ENCODE assay signal across 1 cellular context in genomic region chr15:99251436-99251821, GRCh38.
TF ChIP-seq lines count a peak whose summit lies in the region.

Gene LRRC28, plus strand, starts transcription at chr15:99251481. Its CDS starts 4,477 bp downstream, at chr15:99255958.

TF ChIP-seq in HEK293, 187 proteins besides CTCF, POLR2A, EP300 and RAD21 (continued from another document):
- no peak; the same call in 1 of the 2 replicates for TF ChIP-seq ZEB2 (tag by site-specific recombination; IDR thresholded peaks at IDR 0.05)
- no peak for TF ChIP-seq ZNF174 (tag by site-specific recombination; IDR thresholded peaks at IDR 0.05)
- peak; percentile 69 for TF ChIP-seq ZIC2 (tag by site-specific recombination; IDR thresholded peaks at IDR 0.05)
- no peak for TF ChIP-seq ZNF280D (tag by site-specific recombination; IDR thresholded peaks at IDR 0.05)
- TF ChIP-seq EGR2 (tag by site-specific recombination; IDR thresholded peaks at IDR 0.05; ENCODE audit: low read depth), result no peak
- no peak for TF ChIP-seq ZNF266 (tag by site-specific recombination; IDR thresholded peaks at IDR 0.05; ENCODE audit: low read depth)
- TF ChIP-seq SCRT2 (tag by site-specific recombination; IDR thresholded peaks at IDR 0.05), result no peak
- no peak for TF ChIP-seq ZNF707 (tag by site-specific recombination; IDR thresholded peaks at IDR 0.05)
- no peak for TF ChIP-seq ZSCAN18 (tag by site-specific recombination; IDR thresholded peaks at IDR 0.05)
- no peak; the same call in 1 of the 2 replicates for TF ChIP-seq IKZF3 (tag by site-specific recombination; IDR thresholded peaks at IDR 0.05)
- TF ChIP-seq, protein P1, sequence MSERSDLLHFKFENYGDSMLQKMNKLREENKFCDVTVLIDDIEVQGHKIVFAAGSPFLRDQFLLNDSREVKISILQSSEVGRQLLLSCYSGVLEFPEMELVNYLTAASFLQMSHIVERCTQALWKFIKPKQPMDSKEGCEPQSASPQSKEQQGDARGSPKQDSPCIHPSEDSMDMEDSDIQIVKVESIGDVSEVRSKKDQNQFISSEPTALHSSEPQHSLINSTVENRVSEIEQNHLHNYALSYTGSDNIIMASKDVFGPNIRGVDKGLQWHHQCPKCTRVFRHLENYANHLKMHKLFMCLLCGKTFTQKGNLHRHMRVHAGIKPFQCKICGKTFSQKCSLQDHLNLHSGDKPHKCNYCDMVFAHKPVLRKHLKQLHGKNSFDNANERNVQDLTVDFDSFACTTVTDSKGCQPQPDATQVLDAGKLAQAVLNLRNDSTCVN (tag by site-specific recombination; optimal IDR thresholded peaks at IDR 0.05), result peak; percentile 34
- TF ChIP-seq ZNF394 (tag by site-specific recombination; IDR thresholded peaks at IDR 0.05; ENCODE audit: borderline replicate concordance), result no peak
- 0 out of 2 replicates have a peak, but pooled peaks have one; percentile 16 for TF ChIP-seq ZNF324 (tag by site-specific recombination; IDR thresholded peaks at IDR 0.05)
- peak; percentile 62; the same call in 1 of the 2 replicates for TF ChIP-seq ZNF335 (tag by site-specific recombination; conservative IDR thresholded peaks at IDR 0.05)
- TF ChIP-seq ZNF837 (tag by site-specific recombination; IDR thresholded peaks at IDR 0.05), result no peak
- TF ChIP-seq ZNF580 (tag by site-specific recombination; IDR thresholded peaks at IDR 0.05), result 0 out of 2 replicates have a peak, but pooled peaks have one; percentile 4
- TF ChIP-seq, protein P2, sequence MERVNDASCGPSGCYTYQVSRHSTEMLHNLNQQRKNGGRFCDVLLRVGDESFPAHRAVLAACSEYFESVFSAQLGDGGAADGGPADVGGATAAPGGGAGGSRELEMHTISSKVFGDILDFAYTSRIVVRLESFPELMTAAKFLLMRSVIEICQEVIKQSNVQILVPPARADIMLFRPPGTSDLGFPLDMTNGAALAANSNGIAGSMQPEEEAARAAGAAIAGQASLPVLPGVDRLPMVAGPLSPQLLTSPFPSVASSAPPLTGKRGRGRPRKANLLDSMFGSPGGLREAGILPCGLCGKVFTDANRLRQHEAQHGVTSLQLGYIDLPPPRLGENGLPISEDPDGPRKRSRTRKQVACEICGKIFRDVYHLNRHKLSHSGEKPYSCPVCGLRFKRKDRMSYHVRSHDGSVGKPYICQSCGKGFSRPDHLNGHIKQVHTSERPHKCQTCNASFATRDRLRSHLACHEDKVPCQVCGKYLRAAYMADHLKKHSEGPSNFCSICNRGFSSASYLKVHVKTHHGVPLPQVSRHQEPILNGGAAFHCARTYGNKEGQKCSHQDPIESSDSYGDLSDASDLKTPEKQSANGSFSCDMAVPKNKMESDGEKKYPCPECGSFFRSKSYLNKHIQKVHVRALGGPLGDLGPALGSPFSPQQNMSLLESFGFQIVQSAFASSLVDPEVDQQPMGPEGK (tag by site-specific recombination; IDR thresholded peaks at IDR 0.05), result peak; percentile 80
- no peak for TF ChIP-seq ZNF530 (tag by site-specific recombination; IDR thresholded peaks at IDR 0.05; ENCODE audit: low read depth)
- TF ChIP-seq ZNF660 (tag by site-specific recombination; IDR thresholded peaks at IDR 0.05), result peak; percentile 73
- peak; percentile 55; the same call in 1 of the 2 replicates for TF ChIP-seq ZFP37 (tag by site-specific recombination; IDR thresholded peaks at IDR 0.05)
- TF ChIP-seq KLF8 (tag by site-specific recombination; IDR thresholded peaks at IDR 0.05), result peak; percentile 59; the same call in 1 of the 2 replicates
- peak; percentile 54; the same call in 1 of the 2 replicates for TF ChIP-seq GLIS1 (tag by site-specific recombination; IDR thresholded peaks at IDR 0.05)
- TF ChIP-seq ZBTB48 (tag by site-specific recombination; IDR thresholded peaks at IDR 0.05), result peak; percentile 60; the same call in 1 of the 2 replicates
- 0 out of 2 replicates have a peak, but pooled peaks have one; percentile 9 for TF ChIP-seq KLF10 (tag by site-specific recombination; IDR thresholded peaks at IDR 0.05)
- TF ChIP-seq ZNF112 (tag by site-specific recombination; IDR thresholded peaks at IDR 0.05), result no peak
- peak; percentile 34; the same call in 1 of the 2 replicates for TF ChIP-seq ZNF2 (tag by site-specific recombination; IDR thresholded peaks at IDR 0.05)
- peak; percentile 57 for TF ChIP-seq ZBTB20 (tag by site-specific recombination; IDR thresholded peaks at IDR 0.05)
- no peak for TF ChIP-seq RBAK (tag by site-specific recombination; IDR thresholded peaks at IDR 0.05)
- TF ChIP-seq ZFP69B (tag by site-specific recombination; IDR thresholded peaks at IDR 0.05), result 0 out of 2 replicates have a peak, but pooled peaks have one; percentile 24
- peak; percentile 81 for TF ChIP-seq ZNF600 (tag by site-specific recombination; IDR thresholded peaks at IDR 0.05)
- no peak for TF ChIP-seq GLIS2 (tag by site-specific recombination; IDR thresholded peaks at IDR 0.05)
